In the genomic region with DNA sequence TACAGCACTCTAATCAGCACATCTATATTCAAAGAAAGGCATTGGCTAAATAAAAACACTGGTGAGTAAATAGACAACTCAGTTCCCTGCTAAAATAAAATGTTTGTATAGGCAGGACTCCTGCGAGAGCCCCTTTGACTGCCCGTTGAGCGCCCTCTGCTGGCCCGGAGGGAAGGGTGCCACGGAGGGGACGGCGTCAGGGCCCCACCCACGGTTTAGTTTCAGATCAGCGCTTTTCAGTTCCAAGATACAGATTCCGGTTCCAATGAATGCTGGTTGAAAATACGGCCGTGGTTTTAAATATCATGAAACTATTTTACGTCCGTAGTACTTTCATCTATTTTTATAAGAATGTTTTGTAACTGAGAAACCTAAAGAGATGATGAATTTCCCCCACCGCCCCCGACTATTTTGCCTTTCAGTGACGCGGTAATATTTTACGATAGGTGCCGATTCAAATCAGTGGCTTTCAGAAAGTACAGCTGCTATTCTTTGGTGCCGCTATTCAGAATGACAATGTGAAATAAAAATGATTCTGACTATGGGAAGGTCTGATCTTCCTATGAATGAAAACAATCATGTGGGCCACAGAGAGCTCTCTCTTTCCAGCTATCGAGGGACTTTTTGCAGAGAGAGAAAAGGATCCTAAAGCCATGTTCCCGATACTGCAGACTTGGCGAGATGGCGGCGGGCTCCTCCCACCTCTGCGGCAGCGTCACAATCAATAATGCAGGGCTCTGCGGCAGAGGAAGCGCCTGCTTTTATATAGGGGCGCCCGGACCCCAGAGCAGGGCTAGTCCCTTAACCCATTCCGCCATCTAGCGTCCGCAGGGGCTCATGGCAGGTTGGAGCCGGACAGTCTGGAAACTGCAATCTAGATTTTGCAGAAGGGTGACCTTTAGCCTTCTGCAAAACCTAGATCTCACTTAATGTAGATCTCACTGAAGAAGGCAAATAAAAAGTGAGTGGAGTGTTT, we compare ENCODE assay signal across 1 cellular context.
TF ChIP-seq lines count a peak whose summit lies in the region.

No MANE protein-coding gene starts in this region.

TF ChIP-seq in K562, 482 proteins besides CTCF, POLR2A, EP300 and RAD21 (continued from another document and continues in another):
- TF ChIP-seq, protein P1, sequence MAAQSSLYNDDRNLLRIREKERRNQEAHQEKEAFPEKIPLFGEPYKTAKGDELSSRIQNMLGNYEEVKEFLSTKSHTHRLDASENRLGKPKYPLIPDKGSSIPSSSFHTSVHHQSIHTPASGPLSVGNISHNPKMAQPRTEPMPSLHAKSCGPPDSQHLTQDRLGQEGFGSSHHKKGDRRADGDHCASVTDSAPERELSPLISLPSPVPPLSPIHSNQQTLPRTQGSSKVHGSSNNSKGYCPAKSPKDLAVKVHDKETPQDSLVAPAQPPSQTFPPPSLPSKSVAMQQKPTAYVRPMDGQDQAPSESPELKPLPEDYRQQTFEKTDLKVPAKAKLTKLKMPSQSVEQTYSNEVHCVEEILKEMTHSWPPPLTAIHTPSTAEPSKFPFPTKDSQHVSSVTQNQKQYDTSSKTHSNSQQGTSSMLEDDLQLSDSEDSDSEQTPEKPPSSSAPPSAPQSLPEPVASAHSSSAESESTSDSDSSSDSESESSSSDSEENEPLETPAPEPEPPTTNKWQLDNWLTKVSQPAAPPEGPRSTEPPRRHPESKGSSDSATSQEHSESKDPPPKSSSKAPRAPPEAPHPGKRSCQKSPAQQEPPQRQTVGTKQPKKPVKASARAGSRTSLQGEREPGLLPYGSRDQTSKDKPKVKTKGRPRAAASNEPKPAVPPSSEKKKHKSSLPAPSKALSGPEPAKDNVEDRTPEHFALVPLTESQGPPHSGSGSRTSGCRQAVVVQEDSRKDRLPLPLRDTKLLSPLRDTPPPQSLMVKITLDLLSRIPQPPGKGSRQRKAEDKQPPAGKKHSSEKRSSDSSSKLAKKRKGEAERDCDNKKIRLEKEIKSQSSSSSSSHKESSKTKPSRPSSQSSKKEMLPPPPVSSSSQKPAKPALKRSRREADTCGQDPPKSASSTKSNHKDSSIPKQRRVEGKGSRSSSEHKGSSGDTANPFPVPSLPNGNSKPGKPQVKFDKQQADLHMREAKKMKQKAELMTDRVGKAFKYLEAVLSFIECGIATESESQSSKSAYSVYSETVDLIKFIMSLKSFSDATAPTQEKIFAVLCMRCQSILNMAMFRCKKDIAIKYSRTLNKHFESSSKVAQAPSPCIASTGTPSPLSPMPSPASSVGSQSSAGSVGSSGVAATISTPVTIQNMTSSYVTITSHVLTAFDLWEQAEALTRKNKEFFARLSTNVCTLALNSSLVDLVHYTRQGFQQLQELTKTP (IDR thresholded peaks at IDR 0.05; ENCODE audit: low read depth in 1 of 2, partially characterized antibody in 2 of 2): no peak
- no peak for TF ChIP-seq ZNF212 (CRISPR knock-in tag; IDR thresholded peaks at IDR 0.05)
- no peak for TF ChIP-seq HSF4 (CRISPR knock-in tag; IDR thresholded peaks at IDR 0.05; ENCODE audit: borderline replicate concordance)
- no peak for TF ChIP-seq NCOA1 (IDR thresholded peaks at IDR 0.05; ENCODE audit: low read depth)
- TF ChIP-seq ZNF146 (CRISPR knock-in tag; IDR thresholded peaks at IDR 0.05; ENCODE audit: unreplicated experiment): no peak
- TF ChIP-seq, protein P2, sequence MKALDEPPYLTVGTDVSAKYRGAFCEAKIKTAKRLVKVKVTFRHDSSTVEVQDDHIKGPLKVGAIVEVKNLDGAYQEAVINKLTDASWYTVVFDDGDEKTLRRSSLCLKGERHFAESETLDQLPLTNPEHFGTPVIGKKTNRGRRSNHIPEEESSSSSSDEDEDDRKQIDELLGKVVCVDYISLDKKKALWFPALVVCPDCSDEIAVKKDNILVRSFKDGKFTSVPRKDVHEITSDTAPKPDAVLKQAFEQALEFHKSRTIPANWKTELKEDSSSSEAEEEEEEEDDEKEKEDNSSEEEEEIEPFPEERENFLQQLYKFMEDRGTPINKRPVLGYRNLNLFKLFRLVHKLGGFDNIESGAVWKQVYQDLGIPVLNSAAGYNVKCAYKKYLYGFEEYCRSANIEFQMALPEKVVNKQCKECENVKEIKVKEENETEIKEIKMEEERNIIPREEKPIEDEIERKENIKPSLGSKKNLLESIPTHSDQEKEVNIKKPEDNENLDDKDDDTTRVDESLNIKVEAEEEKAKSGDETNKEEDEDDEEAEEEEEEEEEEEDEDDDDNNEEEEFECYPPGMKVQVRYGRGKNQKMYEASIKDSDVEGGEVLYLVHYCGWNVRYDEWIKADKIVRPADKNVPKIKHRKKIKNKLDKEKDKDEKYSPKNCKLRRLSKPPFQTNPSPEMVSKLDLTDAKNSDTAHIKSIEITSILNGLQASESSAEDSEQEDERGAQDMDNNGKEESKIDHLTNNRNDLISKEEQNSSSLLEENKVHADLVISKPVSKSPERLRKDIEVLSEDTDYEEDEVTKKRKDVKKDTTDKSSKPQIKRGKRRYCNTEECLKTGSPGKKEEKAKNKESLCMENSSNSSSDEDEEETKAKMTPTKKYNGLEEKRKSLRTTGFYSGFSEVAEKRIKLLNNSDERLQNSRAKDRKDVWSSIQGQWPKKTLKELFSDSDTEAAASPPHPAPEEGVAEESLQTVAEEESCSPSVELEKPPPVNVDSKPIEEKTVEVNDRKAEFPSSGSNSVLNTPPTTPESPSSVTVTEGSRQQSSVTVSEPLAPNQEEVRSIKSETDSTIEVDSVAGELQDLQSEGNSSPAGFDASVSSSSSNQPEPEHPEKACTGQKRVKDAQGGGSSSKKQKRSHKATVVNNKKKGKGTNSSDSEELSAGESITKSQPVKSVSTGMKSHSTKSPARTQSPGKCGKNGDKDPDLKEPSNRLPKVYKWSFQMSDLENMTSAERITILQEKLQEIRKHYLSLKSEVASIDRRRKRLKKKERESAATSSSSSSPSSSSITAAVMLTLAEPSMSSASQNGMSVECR (CRISPR knock-in tag; IDR thresholded peaks at IDR 0.05): no peak
- no peak for TF ChIP-seq BHLHE40 (IDR thresholded peaks at IDR 0.05; ENCODE audit: low read length)
- TF ChIP-seq, protein P3, sequence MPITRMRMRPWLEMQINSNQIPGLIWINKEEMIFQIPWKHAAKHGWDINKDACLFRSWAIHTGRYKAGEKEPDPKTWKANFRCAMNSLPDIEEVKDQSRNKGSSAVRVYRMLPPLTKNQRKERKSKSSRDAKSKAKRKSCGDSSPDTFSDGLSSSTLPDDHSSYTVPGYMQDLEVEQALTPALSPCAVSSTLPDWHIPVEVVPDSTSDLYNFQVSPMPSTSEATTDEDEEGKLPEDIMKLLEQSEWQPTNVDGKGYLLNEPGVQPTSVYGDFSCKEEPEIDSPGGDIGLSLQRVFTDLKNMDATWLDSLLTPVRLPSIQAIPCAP (CRISPR knock-in tag; IDR thresholded peaks at IDR 0.05; ENCODE audit: borderline replicate concordance): no peak
- TF ChIP-seq RBM25 (IDR thresholded peaks at IDR 0.05; ENCODE audit: low read depth, low read length, severe bottlenecking): no peak
- no peak for TF ChIP-seq NFYB (IDR thresholded peaks at IDR 0.05; ENCODE audit: extremely low read depth, insufficient read length)
- 0 out of 2 replicates have a peak, but pooled peaks have one; percentile 7 for TF ChIP-seq NFE2 (IDR thresholded peaks at IDR 0.05; ENCODE audit: low read depth)
- TF ChIP-seq, protein P4, sequence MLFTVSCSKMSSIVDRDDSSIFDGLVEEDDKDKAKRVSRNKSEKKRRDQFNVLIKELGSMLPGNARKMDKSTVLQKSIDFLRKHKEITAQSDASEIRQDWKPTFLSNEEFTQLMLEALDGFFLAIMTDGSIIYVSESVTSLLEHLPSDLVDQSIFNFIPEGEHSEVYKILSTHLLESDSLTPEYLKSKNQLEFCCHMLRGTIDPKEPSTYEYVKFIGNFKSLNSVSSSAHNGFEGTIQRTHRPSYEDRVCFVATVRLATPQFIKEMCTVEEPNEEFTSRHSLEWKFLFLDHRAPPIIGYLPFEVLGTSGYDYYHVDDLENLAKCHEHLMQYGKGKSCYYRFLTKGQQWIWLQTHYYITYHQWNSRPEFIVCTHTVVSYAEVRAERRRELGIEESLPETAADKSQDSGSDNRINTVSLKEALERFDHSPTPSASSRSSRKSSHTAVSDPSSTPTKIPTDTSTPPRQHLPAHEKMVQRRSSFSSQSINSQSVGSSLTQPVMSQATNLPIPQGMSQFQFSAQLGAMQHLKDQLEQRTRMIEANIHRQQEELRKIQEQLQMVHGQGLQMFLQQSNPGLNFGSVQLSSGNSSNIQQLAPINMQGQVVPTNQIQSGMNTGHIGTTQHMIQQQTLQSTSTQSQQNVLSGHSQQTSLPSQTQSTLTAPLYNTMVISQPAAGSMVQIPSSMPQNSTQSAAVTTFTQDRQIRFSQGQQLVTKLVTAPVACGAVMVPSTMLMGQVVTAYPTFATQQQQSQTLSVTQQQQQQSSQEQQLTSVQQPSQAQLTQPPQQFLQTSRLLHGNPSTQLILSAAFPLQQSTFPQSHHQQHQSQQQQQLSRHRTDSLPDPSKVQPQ (CRISPR knock-in tag; IDR thresholded peaks at IDR 0.05; ENCODE audit: borderline replicate concordance): no peak
- no peak for TF ChIP-seq ZFP1 (CRISPR knock-in tag; IDR thresholded peaks at IDR 0.05)
- no peak for TF ChIP-seq ZBTB1 (CRISPR knock-in tag; IDR thresholded peaks at IDR 0.05; ENCODE audit: borderline replicate concordance, low read depth)
- TF ChIP-seq ETV1 (tag; conservative IDR thresholded peaks at IDR 0.05; ENCODE audit: low read depth): peak; percentile 31; the same call in 1 of the 2 replicates
- TF ChIP-seq POLR3A (IDR thresholded peaks at IDR 0.05; ENCODE audit: borderline replicate concordance, extremely low read depth, insufficient read depth, insufficient read length): no peak
- TF ChIP-seq, protein P5, sequence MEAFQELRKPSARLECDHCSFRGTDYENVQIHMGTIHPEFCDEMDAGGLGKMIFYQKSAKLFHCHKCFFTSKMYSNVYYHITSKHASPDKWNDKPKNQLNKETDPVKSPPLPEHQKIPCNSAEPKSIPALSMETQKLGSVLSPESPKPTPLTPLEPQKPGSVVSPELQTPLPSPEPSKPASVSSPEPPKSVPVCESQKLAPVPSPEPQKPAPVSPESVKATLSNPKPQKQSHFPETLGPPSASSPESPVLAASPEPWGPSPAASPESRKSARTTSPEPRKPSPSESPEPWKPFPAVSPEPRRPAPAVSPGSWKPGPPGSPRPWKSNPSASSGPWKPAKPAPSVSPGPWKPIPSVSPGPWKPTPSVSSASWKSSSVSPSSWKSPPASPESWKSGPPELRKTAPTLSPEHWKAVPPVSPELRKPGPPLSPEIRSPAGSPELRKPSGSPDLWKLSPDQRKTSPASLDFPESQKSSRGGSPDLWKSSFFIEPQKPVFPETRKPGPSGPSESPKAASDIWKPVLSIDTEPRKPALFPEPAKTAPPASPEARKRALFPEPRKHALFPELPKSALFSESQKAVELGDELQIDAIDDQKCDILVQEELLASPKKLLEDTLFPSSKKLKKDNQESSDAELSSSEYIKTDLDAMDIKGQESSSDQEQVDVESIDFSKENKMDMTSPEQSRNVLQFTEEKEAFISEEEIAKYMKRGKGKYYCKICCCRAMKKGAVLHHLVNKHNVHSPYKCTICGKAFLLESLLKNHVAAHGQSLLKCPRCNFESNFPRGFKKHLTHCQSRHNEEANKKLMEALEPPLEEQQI (IDR thresholded peaks at IDR 0.05): peak; percentile 90
- TF ChIP-seq CSDE1 (IDR thresholded peaks at IDR 0.05): no peak
- no peak for TF ChIP-seq CEBPG (CRISPR knock-in tag; IDR thresholded peaks at IDR 0.05)
- TF ChIP-seq CEBPG (tag; conservative IDR thresholded peaks at IDR 0.05 in 1 of 2, IDR thresholded peaks at IDR 0.05 in 1 of 2): no peak
- no peak for TF ChIP-seq TOE1 (IDR thresholded peaks at IDR 0.05; ENCODE audit: borderline replicate concordance)
- TF ChIP-seq TOE1 (CRISPR knock-in tag; IDR thresholded peaks at IDR 0.05; ENCODE audit: borderline replicate concordance, low read depth): no peak
- TF ChIP-seq, protein P6, sequence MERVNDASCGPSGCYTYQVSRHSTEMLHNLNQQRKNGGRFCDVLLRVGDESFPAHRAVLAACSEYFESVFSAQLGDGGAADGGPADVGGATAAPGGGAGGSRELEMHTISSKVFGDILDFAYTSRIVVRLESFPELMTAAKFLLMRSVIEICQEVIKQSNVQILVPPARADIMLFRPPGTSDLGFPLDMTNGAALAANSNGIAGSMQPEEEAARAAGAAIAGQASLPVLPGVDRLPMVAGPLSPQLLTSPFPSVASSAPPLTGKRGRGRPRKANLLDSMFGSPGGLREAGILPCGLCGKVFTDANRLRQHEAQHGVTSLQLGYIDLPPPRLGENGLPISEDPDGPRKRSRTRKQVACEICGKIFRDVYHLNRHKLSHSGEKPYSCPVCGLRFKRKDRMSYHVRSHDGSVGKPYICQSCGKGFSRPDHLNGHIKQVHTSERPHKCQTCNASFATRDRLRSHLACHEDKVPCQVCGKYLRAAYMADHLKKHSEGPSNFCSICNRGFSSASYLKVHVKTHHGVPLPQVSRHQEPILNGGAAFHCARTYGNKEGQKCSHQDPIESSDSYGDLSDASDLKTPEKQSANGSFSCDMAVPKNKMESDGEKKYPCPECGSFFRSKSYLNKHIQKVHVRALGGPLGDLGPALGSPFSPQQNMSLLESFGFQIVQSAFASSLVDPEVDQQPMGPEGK (CRISPR knock-in tag; IDR thresholded peaks at IDR 0.05; ENCODE audit: borderline replicate concordance): no peak
- no peak for TF ChIP-seq MECOM (CRISPR knock-in tag; IDR thresholded peaks at IDR 0.05)
- TF ChIP-seq POLR2AphosphoS5 (IDR thresholded peaks at IDR 0.05; ENCODE audit: control insufficient read depth, insufficient read depth, low read depth, low read length): no peak
- TF ChIP-seq ERF (CRISPR knock-in tag; IDR thresholded peaks at IDR 0.05): no peak
- TF ChIP-seq TAL1 (IDR thresholded peaks at IDR 0.05): peak; percentile 71
- TF ChIP-seq, protein P7, sequence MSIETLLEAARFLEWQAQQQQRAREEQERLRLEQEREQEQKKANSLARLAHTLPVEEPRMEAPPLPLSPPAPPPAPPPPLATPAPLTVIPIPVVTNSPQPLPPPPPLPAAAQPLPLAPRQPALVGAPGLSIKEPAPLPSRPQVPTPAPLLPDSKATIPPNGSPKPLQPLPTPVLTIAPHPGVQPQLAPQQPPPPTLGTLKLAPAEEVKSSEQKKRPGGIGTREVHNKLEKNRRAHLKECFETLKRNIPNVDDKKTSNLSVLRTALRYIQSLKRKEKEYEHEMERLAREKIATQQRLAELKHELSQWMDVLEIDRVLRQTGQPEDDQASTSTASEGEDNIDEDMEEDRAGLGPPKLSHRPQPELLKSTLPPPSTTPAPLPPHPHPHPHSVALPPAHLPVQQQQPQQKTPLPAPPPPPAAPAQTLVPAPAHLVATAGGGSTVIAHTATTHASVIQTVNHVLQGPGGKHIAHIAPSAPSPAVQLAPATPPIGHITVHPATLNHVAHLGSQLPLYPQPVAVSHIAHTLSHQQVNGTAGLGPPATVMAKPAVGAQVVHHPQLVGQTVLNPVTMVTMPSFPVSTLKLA (conservative IDR thresholded peaks at IDR 0.05): 0 out of 4 replicates have a peak, but pooled peaks of 1 of the 2 experiments have one; percentile 2
- no peak for TF ChIP-seq POLR3G (IDR thresholded peaks at IDR 0.05; ENCODE audit: extremely low read depth, insufficient read length, insufficient replicate concordance)
- TF ChIP-seq PHB (CRISPR knock-in tag; IDR thresholded peaks at IDR 0.05): no peak
- TF ChIP-seq NFATC3 (IDR thresholded peaks at IDR 0.05): no peak
- TF ChIP-seq ARID1B (IDR thresholded peaks at IDR 0.05): peak; percentile 82
- no peak for TF ChIP-seq FOXK2 (conservative IDR thresholded peaks at IDR 0.05 in 1 of 2, IDR thresholded peaks at IDR 0.05 in 1 of 2; ENCODE audit: low read depth in 2 of 2)
- no peak for TF ChIP-seq DACH1 (IDR thresholded peaks at IDR 0.05; ENCODE audit: partially characterized antibody)
- TF ChIP-seq ZNF717 (CRISPR knock-in tag; IDR thresholded peaks at IDR 0.05): no peak
- TF ChIP-seq, protein P8, sequence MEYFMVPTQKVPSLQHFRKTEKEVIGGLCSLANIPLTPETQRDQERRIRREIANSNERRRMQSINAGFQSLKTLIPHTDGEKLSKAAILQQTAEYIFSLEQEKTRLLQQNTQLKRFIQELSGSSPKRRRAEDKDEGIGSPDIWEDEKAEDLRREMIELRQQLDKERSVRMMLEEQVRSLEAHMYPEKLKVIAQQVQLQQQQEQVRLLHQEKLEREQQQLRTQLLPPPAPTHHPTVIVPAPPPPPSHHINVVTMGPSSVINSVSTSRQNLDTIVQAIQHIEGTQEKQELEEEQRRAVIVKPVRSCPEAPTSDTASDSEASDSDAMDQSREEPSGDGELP (CRISPR knock-in tag; IDR thresholded peaks at IDR 0.05; ENCODE audit: borderline replicate concordance): peak; percentile 47; the same call in 1 of the 2 replicates
